ENCODE assay signal across 21 cellular contexts in genomic region chr7:69622960-69623359, GRCh38. TPM values are rescaled to one million over a fixed set of nuclear protein-coding genes. Genes with fewer than 3 reads are reported as not detected.
DNase-seq lines count a peak whose midpoint lies in the region; ATAC-seq and TF ChIP-seq lines count a peak whose summit lies in the region.
"Had no signal": no experiment of that assay in that cellular context is flagged by ENCODE, and none has a peak within 500 bp of the region (broad histone marks: within the 10 kb centered on the region; RNA-seq: fewer than 3 reads in every experiment).

No MANE protein-coding gene starts in this region.

- peaks cover 80% of the 10 kb centered on the region for H3K4me1 ChIP-seq in BLaER1

- no peak overlapping the region; the same call in 1 of the 2 replicates for H3K27ac ChIP-seq in BLaER1
- H3K27ac ChIP-seq: esophagus muscularis mucosa had no signal

- peaks cover 6% of the 10 kb centered on the region for H3K36me3 Mint-ChIP-seq in endothelial cell (ENCODE audit: low read depth, unreplicated experiment)
- H3K36me3 Mint-ChIP-seq in activated T-cell treated with anti-CD3 and anti-CD28 coated beads, Interleukin-2, amount 50 U/mL, for 4 hours (ENCODE audit: insufficient read depth) = no peaks in the 10 kb centered on the region

- H3K27me3 ChIP-seq in BLaER1 = no peaks in the 10 kb centered on the region
- H3K27me3 ChIP-seq: esophagus muscularis mucosa had no signal

- no peak for TF ChIP-seq CTCF in endothelial cell (IDR thresholded peaks at IDR 0.05; ENCODE audit: unreplicated experiment)

- peaks cover 97% of the 10 kb centered on the region for H4K20me1 ChIP-seq in BLaER1

- ATAC-seq in GM21390 (IDR thresholded peaks at IDR 0.05; ENCODE audit: unreplicated experiment) (peak; percentile 55), HG03520 (IDR thresholded peaks at IDR 0.05; ENCODE audit: unreplicated experiment) (peak; percentile 77)
- no peak for ATAC-seq in activated T-cell treated with anti-CD3 and anti-CD28 coated beads, Interleukin-2, amount 50 U/mL, for 4 hours
- ATAC-seq: effector memory CD8-positive, alpha-beta T cell; mucosa of descending colon had no signal

- DNase-seq in endothelial cell (ENCODE audit: low spot score) = no peak
- no peak for DNase-seq in nucleus accumbens (lab: John Stamatoyannopoulos, UW)
- DNase-seq in SHP77 treated with DMSO at 0.1 percent for 48 hours (lab: John Stamatoyannopoulos, UW) = no peak
- DNase-seq in activated T-cell treated with anti-CD3 and anti-CD28 coated beads, Interleukin-2, amount 50 U/mL, for 4 hours = no peak
- no peak for DNase-seq in activated gamma-delta T cell treated with Interleukin-2 at 50 U/mL for 16 hours
- DNase-seq: activated CD4-positive, alpha-beta T cell treated with anti-CD3 and anti-CD28 coated beads, Interleukin-2, amount 50 U/mL, for 4 hours; activated CD8-positive, alpha-beta memory T cell treated with anti-CD3 and anti-CD28 coated beads, Interleukin-2, amount 50 U/mL, for 48 hours; DMS153; effector memory CD8-positive, alpha-beta T cell; GDM1; hypothalamus; mucosa of descending colon; NCI-H1417 treated with DMSO at 0.1 percent for 48 hours; NCI-H524; stimulated activated CD8-positive, alpha-beta memory T cell treated with anti-CD3 and anti-CD28 coated beads, Interleukin-4, amount 100 ng/mL, for 48 hours; T-helper 9 cell had no signal

- H3K9me3 Mint-ChIP-seq in endothelial cell (ENCODE audit: unreplicated experiment) = no peaks in the 10 kb centered on the region
- H3K9me3 Mint-ChIP-seq in activated T-cell treated with anti-CD3 and anti-CD28 coated beads, Interleukin-2, amount 50 U/mL, for 4 hours = no peaks in the 10 kb centered on the region
- H3K9me3 Mint-ChIP-seq: effector memory CD8-positive, alpha-beta T cell; IgD-negative memory B cell had no signal

- H3K36me3 ChIP-seq in BLaER1 = no peaks in the 10 kb centered on the region
- H3K36me3 ChIP-seq: esophagus muscularis mucosa had no signal

- peaks cover 64% of the 10 kb centered on the region for H3K4me1 Mint-ChIP-seq in endothelial cell (ENCODE audit: unreplicated experiment)
- no peaks in the 10 kb centered on the region for H3K4me1 Mint-ChIP-seq in activated T-cell treated with anti-CD3 and anti-CD28 coated beads, Interleukin-2, amount 50 U/mL, for 4 hours (ENCODE audit: low read depth)

- H3K9me3 ChIP-seq in BLaER1 = no peaks in the 10 kb centered on the region
- H3K9me3 ChIP-seq: esophagus muscularis mucosa, mucosa of descending colon had no signal

- H3K4me2 ChIP-seq in BLaER1 = peak overlapping the region; percentile 63

- peak overlapping the region; percentile 58 for H3K27ac Mint-ChIP-seq in endothelial cell (ENCODE audit: unreplicated experiment)
- H3K27ac Mint-ChIP-seq: effector memory CD8-positive, alpha-beta T cell; IgD-negative memory B cell had no signal

- H3K27me3 Mint-ChIP-seq in endothelial cell (ENCODE audit: unreplicated experiment) = peaks cover 2% of the 10 kb centered on the region
- peaks cover 2% of the 10 kb centered on the region for H3K27me3 Mint-ChIP-seq in activated T-cell treated with anti-CD3 and anti-CD28 coated beads, Interleukin-2, amount 50 U/mL, for 4 hours (ENCODE audit: low read depth)

- no peak overlapping the region for H3K9ac ChIP-seq in BLaER1

- no peak overlapping the region for H3K4me3 ChIP-seq in BLaER1
- H3K4me3 ChIP-seq: esophagus muscularis mucosa, mucosa of descending colon had no signal

- no peak overlapping the region for H3K4me3 Mint-ChIP-seq in endothelial cell (ENCODE audit: unreplicated experiment)
- no peak overlapping the region for H3K4me3 Mint-ChIP-seq in activated T-cell treated with anti-CD3 and anti-CD28 coated beads, Interleukin-2, amount 50 U/mL, for 4 hours
- H3K4me3 Mint-ChIP-seq: effector memory CD8-positive, alpha-beta T cell; IgD-negative memory B cell had no signal

RNA-seq across cellular contexts. Expression of gene AUTS2, which starts 24.7 kb away (rescaled TPM):
- 103 TPM for total RNA-seq in endothelial cell (ENCODE audit: unreplicated experiment)
- 1 to 10 TPM; 1.4 to 4.4 (median 2.8) TPM for total RNA-seq in activated T-cell treated with anti-CD3 and anti-CD28 coated beads, Interleukin-2, amount 50 U/mL, for 4 hours

Comparison
In these comparisons a context has a peak if more than half of its experiments do, and no peak if none do; other contexts are left out.
1. ATAC-seq: peak in GM21390 (single experiment) and HG03520 (single experiment); none in activated T-cell treated with anti-CD3 and anti-CD28 coated beads, Interleukin-2, amount 50 U/mL, for 4 hours (0 of 2).
2. RNA of gene AUTS2, which starts 24.7 kb away (total RNA-seq): 103 TPM in endothelial cell (single experiment); 1.4 to 4.4 TPM in activated T-cell treated with anti-CD3 and anti-CD28 coated beads, Interleukin-2, amount 50 U/mL, for 4 hours; every median in the first group is over 10 times any median in the second.